In genomic region chr1:160018900-160019299, GRCh38 we compare ENCODE assay signal across 13 cellular contexts. TPM values are rescaled to one million over a fixed set of nuclear protein-coding genes. Genes with fewer than 3 reads are reported as not detected.
A peak's percentile ranks its signal among the peaks of the same experiment; 100 is the strongest.
DNase-seq lines count a peak whose midpoint lies in the region; TF ChIP-seq lines count a peak whose summit lies in the region.
"Had no signal": no experiment of that assay in that cellular context is flagged by ENCODE, and none has a peak within 500 bp of the region (broad histone marks: within the 10 kb centered on the region; RNA-seq: fewer than 3 reads in every experiment).

No MANE protein-coding gene starts in this region.

- CTCF ChIA-PET in A673 (lab: Charles Lee), result interaction anchor here (3.7 kb wide), 1 partner anchor 12 kb away, joined by 11 read pairs; no protein-coding TSS in a partner anchor

- no TSS peak for BruUV-seq in A673 (replicated peaks; lab: Mats Ljungman, UMichigan)

- no peaks in the 10 kb centered on the region for H3K36me3 Mint-ChIP-seq in T-helper 2 cell treated with Interferon-gamma antibody and Interleukin-4, amounts not matched to agents 5 μg/mL and 100 μg/mL, for 36 hours (ENCODE audit: low read depth)

- DNase-seq in A172 (ENCODE audit: low spot score) (peak; percentile 72), H4 (ENCODE audit: low spot score) (peak; percentile 29), foreskin fibroblast (peak; percentile 36 to 68), KBM-7 (no peak), A673 (ENCODE audit: low spot score) (no peak), BE2C (no peak)
- peak; percentile 45 for DNase-seq in T-helper 2 cell treated with Interferon-gamma antibody and Interleukin-4, amounts not matched to agents 5 μg/mL and 100 μg/mL, for 36 hours (ENCODE audit: low spot score)
- DNase-seq in stimulated activated naive CD4-positive, alpha-beta T cell (lab: John Stamatoyannopoulos, UW), result no peak
- DNase-seq: ovary; stimulated activated CD4-positive, alpha-beta T cell treated with anti-CD3 and anti-CD28 coated beads, Interleukin-2, amount 100 ng/mL, for 24 hours had no signal

- H3K4me1 ChIP-seq in A673 (ENCODE audit: insufficient read depth, low read length, poor library complexity, severe bottlenecking), result no peaks in the 10 kb centered on the region
- 0 out of 2 replicates have a peak, but pooled peaks cover 3% of the 10 kb centered on the region for H3K4me1 ChIP-seq in BE2C

- H3K9me3 ChIP-seq in A673 (ENCODE audit: low read depth, low read length, poor library complexity, severe bottlenecking) (no peaks in the 10 kb centered on the region), BE2C (no peaks in the 10 kb centered on the region)
- H3K9me3 ChIP-seq: ovary had no signal

- peaks cover 32% of the 10 kb centered on the region for H3K4me1 Mint-ChIP-seq in T-helper 2 cell treated with Interferon-gamma antibody and Interleukin-4, amounts not matched to agents 5 μg/mL and 100 μg/mL, for 36 hours (ENCODE audit: low read depth)

- intact Hi-C loops in A673 (cut with micrococcal nuclease; ENCODE audit: unreplicated experiment), result no loop called here

- no peaks in the 10 kb centered on the region for H3K36me3 ChIP-seq in A673 (ENCODE audit: insufficient read depth, low read length, poor library complexity, severe bottlenecking)
- no peaks in the 10 kb centered on the region for H3K36me3 ChIP-seq in BE2C
- H3K36me3 ChIP-seq: ovary had no signal

- peak overlapping the region; percentile 67 for H3K27ac Mint-ChIP-seq in T-helper 2 cell treated with Interferon-gamma antibody and Interleukin-4, amounts not matched to agents 5 μg/mL and 100 μg/mL, for 36 hours

- no peaks in the 10 kb centered on the region for H3K27me3 Mint-ChIP-seq in T-helper 2 cell treated with Interferon-gamma antibody and Interleukin-4, amounts not matched to agents 5 μg/mL and 100 μg/mL, for 36 hours (ENCODE audit: low read depth)

- H3K9me3 Mint-ChIP-seq in T-helper 2 cell treated with Interferon-gamma antibody and Interleukin-4, amounts not matched to agents 5 μg/mL and 100 μg/mL, for 36 hours, result no peaks in the 10 kb centered on the region

- POLR2A ChIA-PET in A673 (lab: Charles Lee; ENCODE audit: low non-redundant PET), result no interaction called here

- in situ Hi-C loops in KBM-7 (cut with MboI; ENCODE audit: low pct_unique_long_range_greater_than_20kb, low sequenced_read_pairs), result no loop called here

- no peak for TF ChIP-seq CTCF in foreskin fibroblast (IDR thresholded peaks at IDR 0.05; ENCODE audit: low read depth, low read length)
- no peak for TF ChIP-seq CTCF in A673 (conservative IDR thresholded peaks at IDR 0.05; ENCODE audit: low read depth, low read length)
- no peak for TF ChIP-seq CTCF in BE2C (IDR thresholded peaks at IDR 0.05; ENCODE audit: low read depth, low read length)

- H3K27ac ChIP-seq in A673 (ENCODE audit: low read depth, low read length, poor library complexity, severe bottlenecking), result no peak overlapping the region
- H3K27ac ChIP-seq: C4-2B, hepatocyte, ovary had no signal

- no peak overlapping the region for H3K4me3 Mint-ChIP-seq in T-helper 2 cell treated with Interferon-gamma antibody and Interleukin-4, amounts not matched to agents 5 μg/mL and 100 μg/mL, for 36 hours

- H3K27me3 ChIP-seq in A673 (replicated peaks; ENCODE audit: insufficient read depth, low read depth, low read length, poor library complexity) (no peaks in the 10 kb centered on the region), BE2C (peaks cover 20% of the 10 kb centered on the region)
- H3K27me3 ChIP-seq: ovary had no signal

- H3K4me3 ChIP-seq in foreskin fibroblast (ENCODE audit: low read depth in 1 of 2, low read length in 2 of 2) (no peak overlapping the region), A673 (ENCODE audit: low read depth, low read length, poor library complexity, severe bottlenecking) (no peak overlapping the region), BE2C (ENCODE audit: low read depth, low read length) (no peak overlapping the region)
- H3K4me3 ChIP-seq: hepatocyte, lung, ovary had no signal

RNA-seq across cellular contexts. Expression of gene PIGM, which starts 12.9 kb away (rescaled TPM):
- total RNA-seq in A172 (2014; rRNA removed; shearing (Covaris generic)), result 11.4 and 12.8 TPM in 2 replicates
- 6.0 and 6.3 TPM in 2 replicates for total RNA-seq in H4 (2014; rRNA removed; shearing (Covaris generic))
- total RNA-seq in A673 (2021), result 4.6 and 5.3 TPM in 2 replicates
- 8.2 TPM for polyA plus RNA-seq in BE2C (2012; ENCODE audit: insufficient read depth, insufficient read length, low read depth)

RNA-seq across cellular contexts. Expression of gene KCNJ10, which starts 51.1 kb away (rescaled TPM):
- total RNA-seq in A172 (2014; rRNA removed; shearing (Covaris generic)), result not detected in 2 replicates
- not detected in 2 replicates for total RNA-seq in H4 (2014; rRNA removed; shearing (Covaris generic))
- total RNA-seq in A673 (2021), result not detected in 2 replicates
- 2.1 TPM for polyA plus RNA-seq in BE2C (2012; ENCODE audit: insufficient read depth, insufficient read length, low read depth)
- total RNA-seq: hepatocyte had no signal
- polyA plus RNA-seq: hepatocyte had no signal

Comparison
In these comparisons a context has a peak if more than half of its experiments do, and no peak if none do; other contexts are left out.
1. DNase-seq: peak in A172 (single experiment), H4 (single experiment), T-helper 2 cell treated with Interferon-gamma antibody and Interleukin-4, amounts not matched to agents 5 μg/mL and 100 μg/mL, for 36 hours (single experiment) and foreskin fibroblast (2 of 2); none in KBM-7 (single experiment), stimulated activated naive CD4-positive, alpha-beta T cell (0 of 6), A673 (single experiment) and BE2C (single experiment).